In the genomic region with DNA sequence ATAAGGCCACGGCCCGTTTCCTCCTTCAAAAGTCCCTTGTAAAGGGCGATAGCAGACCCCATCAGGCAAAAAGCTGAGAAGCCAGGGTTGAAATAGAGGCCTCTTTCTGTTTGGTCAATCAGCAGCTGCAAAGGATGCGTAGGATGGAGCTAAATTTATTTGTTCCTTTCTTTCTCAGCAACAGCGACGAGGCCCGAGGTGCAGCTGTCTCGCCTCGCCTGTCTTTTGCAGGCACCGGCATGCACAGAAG, we compare ENCODE assay signal across 8 cellular contexts. TPM values are rescaled to one million over a fixed set of nuclear protein-coding genes. Genes with fewer than 3 reads are reported as not detected.
DNase-seq lines count a peak whose midpoint lies in the region; ATAC-seq and TF ChIP-seq lines count a peak whose summit lies in the region.

No MANE protein-coding gene starts in this region.

- no peak overlapping the region for H4K91ac ChIP-seq in IMR-90 (ENCODE audit: insufficient read depth, low read depth, low read length)

- peak overlapping the region; percentile 52 for H2AFZ ChIP-seq in IMR-90 (replicated peaks; ENCODE audit: low read length, poor library complexity)

- ATAC-seq in GM18502 (IDR thresholded peaks at IDR 0.05; ENCODE audit: poor library complexity, unreplicated experiment) (peak; percentile 61), GM21515 (IDR thresholded peaks at IDR 0.05; ENCODE audit: unreplicated experiment) (peak; percentile 56), IMR-90 (ENCODE audit: low read depth) (no peak)

- no peak overlapping the region for H3K23ac ChIP-seq in IMR-90 (ENCODE audit: low read depth, low read length)

- peaks cover 2% of the 10 kb centered on the region; the same call in 1 of the 2 replicates for H3K4me1 ChIP-seq in IMR-90 (ENCODE audit: control insufficient read depth, insufficient read depth, low read length)
- H3K4me1 ChIP-seq in spleen, result peaks cover 12 to 53% (median 40%) of the 10 kb centered on the region in 6 donors

- H2BK120ac ChIP-seq in IMR-90 (ENCODE audit: low read depth, low read length), result no peak overlapping the region

- TF ChIP-seq CTCF in IMR-90 (conservative IDR thresholded peaks at IDR 0.05; ENCODE audit: low read depth, low read length), result no peak
- TF ChIP-seq CTCF in spleen (IDR thresholded peaks at IDR 0.05 in 8 of 11, conservative IDR thresholded peaks at IDR 0.05 in 3 of 11), result no peak
- TF ChIP-seq CTCF in endothelial cell (IDR thresholded peaks at IDR 0.05; ENCODE audit: unreplicated experiment), result no peak

- H3K9me3 Mint-ChIP-seq in dendritic cell treated with granulocyte-macrophage colony-stimulating factor and Interleukin-4, amounts not matched to agents 40 ng/mL and 50 ng/mL, for 4 days, result peaks cover 9% of the 10 kb centered on the region
- H3K9me3 Mint-ChIP-seq in endothelial cell (ENCODE audit: unreplicated experiment), result no peaks in the 10 kb centered on the region

- peaks cover 53% of the 10 kb centered on the region for H3K4me1 Mint-ChIP-seq in dendritic cell treated with granulocyte-macrophage colony-stimulating factor and Interleukin-4, amounts not matched to agents 40 ng/mL and 50 ng/mL, for 4 days (ENCODE audit: low read depth)
- no peaks in the 10 kb centered on the region for H3K4me1 Mint-ChIP-seq in endothelial cell (ENCODE audit: unreplicated experiment)

- no peaks in the 10 kb centered on the region for H3K79me1 ChIP-seq in IMR-90 (ENCODE audit: low read depth in 1 of 2, low read length in 2 of 2)

- H3K36me3 ChIP-seq in IMR-90 (ENCODE audit: control insufficient read depth, insufficient read depth, low read length) (no peaks in the 10 kb centered on the region), spleen (no peaks in the 10 kb centered on the region)

- H3K27ac Mint-ChIP-seq in dendritic cell treated with granulocyte-macrophage colony-stimulating factor and Interleukin-4, amounts not matched to agents 40 ng/mL and 50 ng/mL, for 4 days, result peak overlapping the region; percentile 96
- no peak overlapping the region for H3K27ac Mint-ChIP-seq in endothelial cell (ENCODE audit: unreplicated experiment)

- H3K56ac ChIP-seq in IMR-90 (ENCODE audit: extremely low read depth, insufficient read depth, low read length), result no peak overlapping the region

- in situ Hi-C loops in IMR-90 (cut with MboI; ENCODE audit: low sequenced_read_pairs), result no loop called here

- no peak overlapping the region for H3K18ac ChIP-seq in IMR-90 (ENCODE audit: low read depth, low read length)

- no peaks in the 10 kb centered on the region for H3K27me3 ChIP-seq in IMR-90 (ENCODE audit: control insufficient read depth, insufficient read depth, low read length)
- H3K27me3 ChIP-seq in spleen (replicated peaks in 1 of 7), result no peaks in the 10 kb centered on the region

- H3K9me3 ChIP-seq in IMR-90 (ENCODE audit: control insufficient read depth, insufficient read depth, low read length) (no peaks in the 10 kb centered on the region), spleen (peaks cover 0 to 13% (median 6%) of the 10 kb centered on the region in 8 donors)

- no peak overlapping the region for H2BK15ac ChIP-seq in IMR-90 (ENCODE audit: low read depth, low read length)

- no peak overlapping the region for H2AK5ac ChIP-seq in IMR-90 (ENCODE audit: low read depth, low read length)

- no peak overlapping the region for H2BK5ac ChIP-seq in IMR-90 (ENCODE audit: low read depth, low read length, poor library complexity, severe bottlenecking)

- H2AK9ac ChIP-seq in IMR-90 (replicated peaks; ENCODE audit: low read depth, low read length, poor library complexity), result no peak overlapping the region

- WGBS in IMR-90 (ENCODE audit: extremely low coverage in 2 of 2, insufficient read length in 1 of 2), 2 experiments, result 88% methylated on average over 6 of the region's 10 CpGs; no CpG with 5 or more reads in 1 of the 2 experiments
- WGBS in spleen, 5 donors, result 20 to 35% (median 32%) methylated on average over 9 to 10 of the region's 10 CpGs

- H3K4me2 ChIP-seq in IMR-90 (ENCODE audit: low read depth, low read length), result no peak overlapping the region

- no peak overlapping the region for H4K5ac ChIP-seq in IMR-90 (ENCODE audit: low read depth, low read length)

- H3K4ac ChIP-seq in IMR-90 (ENCODE audit: low read depth, low read length), result no peak overlapping the region

- no peak overlapping the region for H4K8ac ChIP-seq in IMR-90 (ENCODE audit: low read depth in 2 of 2, low read length in 2 of 2)

- no peaks in the 10 kb centered on the region for H3K9me1 ChIP-seq in IMR-90 (ENCODE audit: insufficient read depth, low read length)

- H3K27me3 Mint-ChIP-seq in dendritic cell treated with granulocyte-macrophage colony-stimulating factor and Interleukin-4, amounts not matched to agents 40 ng/mL and 50 ng/mL, for 4 days, result peaks cover 3% of the 10 kb centered on the region
- peaks cover 1% of the 10 kb centered on the region for H3K27me3 Mint-ChIP-seq in endothelial cell (ENCODE audit: unreplicated experiment)

- dilution Hi-C loops in IMR-90 (cut with HindIII; ENCODE audit: low sequenced_read_pairs, unreplicated experiment), result no loop called here

- BruUV-seq in IMR-90 (replicated peaks; lab: Mats Ljungman, UMichigan), result no TSS peak

- H2BK20ac ChIP-seq in IMR-90 (ENCODE audit: low read depth, low read length), result no peak overlapping the region

- peaks cover 8% of the 10 kb centered on the region for H3K36me3 Mint-ChIP-seq in dendritic cell treated with granulocyte-macrophage colony-stimulating factor and Interleukin-4, amounts not matched to agents 40 ng/mL and 50 ng/mL, for 4 days (ENCODE audit: low read depth)
- H3K36me3 Mint-ChIP-seq in endothelial cell (ENCODE audit: low read depth, unreplicated experiment), result no peaks in the 10 kb centered on the region

- H3K4me3 ChIP-seq in IMR-90 (ENCODE audit: insufficient read depth, low read depth, low read length), result no peak overlapping the region
- peak overlapping the region in 5 of 8 donors; percentile 21 to 63 (median 30) for H3K4me3 ChIP-seq in spleen

- DNase-seq in IMR-90 (no peak), spleen (no peak), globus pallidus (ENCODE audit: low spot score) (no peak), endothelial cell (ENCODE audit: low spot score) (no peak)
- DNase-seq in activated CD8-positive, alpha-beta memory T cell treated with anti-CD3 and anti-CD28 coated beads, Interleukin-2, amount 50 U/mL, for 48 hours, result no peak

- intact Hi-C loops in IMR-90 (cut with micrococcal nuclease) (no loop called here), spleen (cut with DNase I; ENCODE audit: low total_unique reads) (no loop called here)
- intact Hi-C loops in dendritic cell treated with granulocyte-macrophage colony-stimulating factor and Interleukin-4, amounts not matched to agents 40 ng/mL and 50 ng/mL, for 4 days (cut with micrococcal nuclease), result loop anchor here (2.0 kb wide), 1 partner anchor 20 kb away; no protein-coding TSS in a partner anchor

- CTCF ChIA-PET in IMR-90 (lab: Yijun Ruan, JAX), result no interaction called here

- POLR2A ChIA-PET in IMR-90 (lab: Charles Lee; ENCODE audit: unreplicated experiment), result no interaction called here

- H3K27ac ChIP-seq in IMR-90 (ENCODE audit: insufficient read depth, low read length), result no peak overlapping the region
- peak overlapping the region; percentile 78 to 93 (median 91) for H3K27ac ChIP-seq in spleen

- no peak overlapping the region for H3K14ac ChIP-seq in IMR-90 (replicated peaks; ENCODE audit: low read depth, low read length)

- no peak for TF ChIP-seq POLR2A in IMR-90 (IDR thresholded peaks at IDR 0.05; ENCODE audit: low read depth, low read length)
- TF ChIP-seq POLR2A in spleen (IDR thresholded peaks at IDR 0.05), result no peak

- no peak for TF ChIP-seq RAD21 in IMR-90 (IDR thresholded peaks at IDR 0.05; ENCODE audit: low read length)

- peak overlapping the region; percentile 61 for H3K4me3 Mint-ChIP-seq in dendritic cell treated with granulocyte-macrophage colony-stimulating factor and Interleukin-4, amounts not matched to agents 40 ng/mL and 50 ng/mL, for 4 days
- H3K4me3 Mint-ChIP-seq in endothelial cell (ENCODE audit: unreplicated experiment), result no peak overlapping the region

- H3K9ac ChIP-seq in IMR-90 (ENCODE audit: low read depth, low read length), result no peak overlapping the region

- no peaks in the 10 kb centered on the region for H4K20me1 ChIP-seq in IMR-90 (ENCODE audit: insufficient read depth, low read length)

TF ChIP-seq in IMR-90, 13 proteins besides CTCF, POLR2A, EP300 and RAD21:
- TF ChIP-seq CHD1 (IDR thresholded peaks at IDR 0.05; ENCODE audit: low read depth, low read length) (no peak), SMC3 (IDR thresholded peaks at IDR 0.05; ENCODE audit: low read depth, low read length) (no peak), BHLHE40 (IDR thresholded peaks at IDR 0.05; ENCODE audit: low read depth, low read length) (no peak)

RNA-seq across cellular contexts. Expression of gene MAP1LC3B2, which starts 0.2 kb away (rescaled TPM):
- total RNA-seq in IMR-90 (2012; rRNA removed) (0.28 TPM in 1 of 2 replicates, not detected in the other), spleen (1 to 10 TPM; 1.4 to 3.0 (median 2.1) TPM), endothelial cell (ENCODE audit: unreplicated experiment) (not detected)
- polyA plus RNA-seq in IMR-90 (2012; rRNA removed) (1.4 TPM in 2 replicates), spleen (1 to 10 TPM in 2 of 3 donors, under 1 TPM in 1; 0.86 to 1.4 (median 1.2) TPM)
- 0.55 and 0.97 TPM in 2 replicates for polyA plus RNA-seq in IMR-90 (2012; cell fraction: cytosol; rRNA removed)
- polyA plus RNA-seq in IMR-90 (2012; cell fraction: nucleus; rRNA removed; ENCODE audit: low replicate concordance), result 0.26 and 1.5 TPM in 2 replicates
